In the genomic region with DNA sequence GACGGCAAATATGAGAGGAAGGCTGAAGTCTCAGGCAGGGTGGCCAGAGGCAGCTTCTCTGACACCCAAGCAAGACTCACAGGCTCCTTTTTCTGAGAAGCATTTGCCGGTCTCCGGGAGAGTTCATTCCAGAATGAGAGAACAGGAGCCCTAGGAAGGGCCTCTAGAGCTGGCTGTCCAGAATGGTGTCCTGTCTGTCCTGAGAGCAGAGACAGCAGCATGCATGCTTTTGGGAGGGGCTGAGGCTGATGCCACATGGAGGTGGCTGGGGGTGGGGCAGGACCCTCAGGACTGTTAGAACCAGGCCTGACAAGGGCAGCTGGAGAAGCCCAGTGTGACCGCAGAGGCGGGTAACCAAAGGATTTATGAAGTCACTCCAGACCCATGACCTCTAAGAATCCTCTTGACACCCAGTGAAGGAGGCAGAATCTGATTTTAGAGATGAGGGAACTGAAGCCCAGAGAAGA, we compare ENCODE assay signal across 10 cellular contexts. TPM values are rescaled to one million over a fixed set of nuclear protein-coding genes. Genes with fewer than 3 reads are reported as not detected.
DNase-seq lines count a peak whose midpoint lies in the region; ATAC-seq and TF ChIP-seq lines count a peak whose summit lies in the region.
"Had no signal": no experiment of that assay in that cellular context is flagged by ENCODE, and none has a peak within 500 bp of the region (broad histone marks: within the 10 kb centered on the region; RNA-seq: fewer than 3 reads in every experiment).

No MANE protein-coding gene starts in this region.

- H3K4me3 ChIP-seq in GM23338 (no peak overlapping the region), RWPE2 (ENCODE audit: severe bottlenecking) (no peak overlapping the region), esophagus squamous epithelium (no peak overlapping the region), psoas muscle (no peak overlapping the region)

- TF ChIP-seq POLR2A in esophagus squamous epithelium (IDR thresholded peaks at IDR 0.05) = no peak

- peaks cover 49% of the 10 kb centered on the region for H3K4me1 Mint-ChIP-seq in GM23338

- no peak overlapping the region for H2AFZ ChIP-seq in GM23338

- H3K9me2 ChIP-seq in GM23338 (ENCODE audit: insufficient read depth) = no peaks in the 10 kb centered on the region

- WGBS in esophagus squamous epithelium, 2 donors = 94 to 100% methylated on average over 3 to 5 of the region's 5 CpGs
- WGBS in psoas muscle, 3 donors = 84 to 94% (median 89%) methylated on average over 5 of the region's 5 CpGs

- no peaks in the 10 kb centered on the region for H3F3A ChIP-seq in GM23338 (replicated peaks; ENCODE audit: low read depth)

- H3K36me3 ChIP-seq in GM23338 (ENCODE audit: insufficient read depth) (no peaks in the 10 kb centered on the region), RWPE2 (ENCODE audit: low read depth) (peaks cover 23% of the 10 kb centered on the region), esophagus squamous epithelium (peaks cover 0 to 27% (median 0%) of the 10 kb centered on the region in 3 donors), psoas muscle (ENCODE audit: insufficient read depth in 1 of 2, low read depth in 1 of 2) (no peaks in the 10 kb centered on the region)

- 0 out of 2 replicates have a peak, but pooled peaks cover 4% of the 10 kb centered on the region for H3K79me2 ChIP-seq in GM23338 (replicated peaks; ENCODE audit: insufficient read depth)

- peaks cover 30% of the 10 kb centered on the region for H3K4me1 ChIP-seq in GM23338 (ENCODE audit: insufficient read depth)
- peaks cover 51% of the 10 kb centered on the region for H3K4me1 ChIP-seq in RWPE2 (ENCODE audit: insufficient read depth, poor library complexity, severe bottlenecking)
- H3K4me1 ChIP-seq in esophagus squamous epithelium = peaks cover 46 to 79% (median 50%) of the 10 kb centered on the region in 3 donors
- peaks cover 12% of the 10 kb centered on the region for H3K4me1 ChIP-seq in psoas muscle

- no peak overlapping the region for H3K27ac ChIP-seq in GM23338 (ENCODE audit: low read depth)
- H3K27ac ChIP-seq in RWPE2 (ENCODE audit: poor library complexity, severe bottlenecking) = peak overlapping the region; percentile 95
- H3K27ac ChIP-seq in esophagus squamous epithelium = peak overlapping the region; percentile 73 to 87 (median 79)
- peak overlapping the region; percentile 30 for H3K27ac ChIP-seq in psoas muscle

- H3K9me3 ChIP-seq in RWPE2 (ENCODE audit: severe bottlenecking) (no peaks in the 10 kb centered on the region), esophagus squamous epithelium (no peaks in the 10 kb centered on the region), psoas muscle (no peaks in the 10 kb centered on the region)

- H3K9me3 Mint-ChIP-seq in GM23338 = no peaks in the 10 kb centered on the region

- no peak for TF ChIP-seq CTCF in GM23338 (conservative IDR thresholded peaks at IDR 0.05; ENCODE audit: low read depth in 2 of 2)
- no peak for TF ChIP-seq CTCF in RWPE2 (IDR thresholded peaks at IDR 0.05; ENCODE audit: poor library complexity, severe bottlenecking)
- no peak for TF ChIP-seq CTCF in esophagus squamous epithelium (IDR thresholded peaks at IDR 0.05)
- no peak for TF ChIP-seq CTCF in psoas muscle (IDR thresholded peaks at IDR 0.05)

- no peak for ATAC-seq in GM23338
- ATAC-seq in RWPE2 (ENCODE audit: low read depth) = no peak
- ATAC-seq in psoas muscle = no peak
- no peak for ATAC-seq in HG03439 (IDR thresholded peaks at IDR 0.05; ENCODE audit: unreplicated experiment)

- intact Hi-C loops in esophagus squamous epithelium (cut with DNase I) (no loop called here), psoas muscle (cut with DNase I) (no loop called here)

- H3K36me3 Mint-ChIP-seq in GM23338 (ENCODE audit: low read depth) = no peaks in the 10 kb centered on the region

- no peak overlapping the region for H3K4me2 ChIP-seq in GM23338

- no peak for DNase-seq in GM23338 (ENCODE audit: low spot score)
- DNase-seq in RWPE2 (ENCODE audit: low spot score) = no peak
- DNase-seq in esophagus squamous epithelium (lab: John Stamatoyannopoulos, UW) = no peak
- DNase-seq in psoas muscle = no peak
- no peak for DNase-seq in NCI-H2029 treated with DMSO at 0.1 percent for 48 hours (lab: John Stamatoyannopoulos, UW)
- no peak for DNase-seq in activated CD4-positive, alpha-beta T cell treated with anti-CD3 and anti-CD28 coated beads, Interleukin-2, amount 50 U/mL, for 1 hour
- DNase-seq: H7, head of caudate nucleus, NCI-H510A treated with DMSO at 0.1 percent for 48 hours had no signal

- H3K4me3 Mint-ChIP-seq in GM23338 = no peak overlapping the region

- H4K20me1 ChIP-seq in GM23338 (replicated peaks; ENCODE audit: insufficient read depth) = no peaks in the 10 kb centered on the region

- H3K27ac Mint-ChIP-seq in GM23338 = peak overlapping the region; percentile 76; the same call in 1 of the 2 replicates

- H3K27me3 ChIP-seq in GM23338 (ENCODE audit: insufficient read depth) = no peaks in the 10 kb centered on the region
- no peaks in the 10 kb centered on the region for H3K27me3 ChIP-seq in RWPE2 (ENCODE audit: insufficient read depth, poor library complexity, severe bottlenecking)
- H3K27me3 ChIP-seq in esophagus squamous epithelium = no peaks in the 10 kb centered on the region
- H3K27me3 ChIP-seq in psoas muscle (ENCODE audit: insufficient read depth in 3 of 3, low read length in 2 of 3) = no peaks in the 10 kb centered on the region

- H3K27me3 Mint-ChIP-seq in GM23338 (ENCODE audit: insufficient read depth, low read depth, poor library complexity) = peaks cover 17% of the 10 kb centered on the region

TF ChIP-seq in GM23338, 12 proteins besides CTCF, POLR2A, EP300 and RAD21:
- TF ChIP-seq EZH2phosphoT487 (IDR thresholded peaks at IDR 0.05; ENCODE audit: unreplicated experiment) (no peak), NANOG (IDR thresholded peaks at IDR 0.05; ENCODE audit: borderline replicate concordance) (no peak), JUNB (IDR thresholded peaks at IDR 0.05; ENCODE audit: unreplicated experiment) (no peak), POLR2AphosphoS5 (IDR thresholded peaks at IDR 0.05; ENCODE audit: low read depth) (no peak), ZNF114 (CRISPR knock-in tag; IDR thresholded peaks at IDR 0.05) (no peak)
- TF ChIP-seq, protein P1, sequence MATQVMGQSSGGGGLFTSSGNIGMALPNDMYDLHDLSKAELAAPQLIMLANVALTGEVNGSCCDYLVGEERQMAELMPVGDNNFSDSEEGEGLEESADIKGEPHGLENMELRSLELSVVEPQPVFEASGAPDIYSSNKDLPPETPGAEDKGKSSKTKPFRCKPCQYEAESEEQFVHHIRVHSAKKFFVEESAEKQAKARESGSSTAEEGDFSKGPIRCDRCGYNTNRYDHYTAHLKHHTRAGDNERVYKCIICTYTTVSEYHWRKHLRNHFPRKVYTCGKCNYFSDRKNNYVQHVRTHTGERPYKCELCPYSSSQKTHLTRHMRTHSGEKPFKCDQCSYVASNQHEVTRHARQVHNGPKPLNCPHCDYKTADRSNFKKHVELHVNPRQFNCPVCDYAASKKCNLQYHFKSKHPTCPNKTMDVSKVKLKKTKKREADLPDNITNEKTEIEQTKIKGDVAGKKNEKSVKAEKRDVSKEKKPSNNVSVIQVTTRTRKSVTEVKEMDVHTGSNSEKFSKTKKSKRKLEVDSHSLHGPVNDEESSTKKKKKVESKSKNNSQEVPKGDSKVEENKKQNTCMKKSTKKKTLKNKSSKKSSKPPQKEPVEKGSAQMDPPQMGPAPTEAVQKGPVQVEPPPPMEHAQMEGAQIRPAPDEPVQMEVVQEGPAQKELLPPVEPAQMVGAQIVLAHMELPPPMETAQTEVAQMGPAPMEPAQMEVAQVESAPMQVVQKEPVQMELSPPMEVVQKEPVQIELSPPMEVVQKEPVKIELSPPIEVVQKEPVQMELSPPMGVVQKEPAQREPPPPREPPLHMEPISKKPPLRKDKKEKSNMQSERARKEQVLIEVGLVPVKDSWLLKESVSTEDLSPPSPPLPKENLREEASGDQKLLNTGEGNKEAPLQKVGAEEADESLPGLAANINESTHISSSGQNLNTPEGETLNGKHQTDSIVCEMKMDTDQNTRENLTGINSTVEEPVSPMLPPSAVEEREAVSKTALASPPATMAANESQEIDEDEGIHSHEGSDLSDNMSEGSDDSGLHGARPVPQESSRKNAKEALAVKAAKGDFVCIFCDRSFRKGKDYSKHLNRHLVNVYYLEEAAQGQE (IDR thresholded peaks at IDR 0.05; ENCODE audit: unreplicated experiment) = no peak
- TF ChIP-seq, protein P2, sequence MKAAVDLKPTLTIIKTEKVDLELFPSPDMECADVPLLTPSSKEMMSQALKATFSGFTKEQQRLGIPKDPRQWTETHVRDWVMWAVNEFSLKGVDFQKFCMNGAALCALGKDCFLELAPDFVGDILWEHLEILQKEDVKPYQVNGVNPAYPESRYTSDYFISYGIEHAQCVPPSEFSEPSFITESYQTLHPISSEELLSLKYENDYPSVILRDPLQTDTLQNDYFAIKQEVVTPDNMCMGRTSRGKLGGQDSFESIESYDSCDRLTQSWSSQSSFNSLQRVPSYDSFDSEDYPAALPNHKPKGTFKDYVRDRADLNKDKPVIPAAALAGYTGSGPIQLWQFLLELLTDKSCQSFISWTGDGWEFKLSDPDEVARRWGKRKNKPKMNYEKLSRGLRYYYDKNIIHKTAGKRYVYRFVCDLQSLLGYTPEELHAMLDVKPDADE (IDR thresholded peaks at IDR 0.05) = no peak

RNA-seq across cellular contexts. Expression of a gene that starts 60.0 kb away (rescaled TPM):
- 8.4 and 14.0 TPM in 2 replicates for total RNA-seq in GM23338 (2014; rRNA removed; shearing (Covaris generic))
- polyA plus RNA-seq in GM23338 (2016; fragmentation: Nextera tagmentation; extraction: Ambion mirVana) (1.5 and 1.7 TPM in 2 replicates), psoas muscle (10 to 100 TPM in 1 of 3 donors, 1 to 10 TPM in 2; 4.0 to 30.7 (median 5.1) TPM)
- total RNA-seq in esophagus squamous epithelium (10 to 100 TPM; 17.7 to 31.4 (median 24.2) TPM), psoas muscle (10 to 100 TPM in 2 of 4 donors, 1 to 10 TPM in 2; 4.8 to 26.2 (median 12.4) TPM)
